In genomic region chr18:28584726-28585125, GRCh38 we compare ENCODE assay signal across 12 cellular contexts.
DNase-seq lines count a peak whose midpoint lies in the region; ATAC-seq and TF ChIP-seq lines count a peak whose summit lies in the region.
"Had no signal": no experiment of that assay in that cellular context is flagged by ENCODE, and none has a peak within 500 bp of the region (broad histone marks: within the 10 kb centered on the region; RNA-seq: fewer than 3 reads in every experiment).

No MANE protein-coding gene starts in this region.

- TF ChIP-seq CTCF in HFFc6 (IDR thresholded peaks at IDR 0.05) (peak; percentile 21; the same call in 1 of the 2 replicates), astrocyte of the spinal cord (IDR thresholded peaks at IDR 0.05; ENCODE audit: low read depth, low read length) (no peak)

- no peak for TF ChIP-seq POLR2A in erythroblast (IDR thresholded peaks at IDR 0.05; ENCODE audit: low read length)

- in situ Hi-C loops in astrocyte of the spinal cord (cut with HindIII; ENCODE audit: low sequenced_read_pairs): no loop called here

- no peaks in the 10 kb centered on the region for H3K9me3 Mint-ChIP-seq in HFFc6
- H3K9me3 Mint-ChIP-seq in stimulated activated naive CD8-positive, alpha-beta T cell treated with anti-CD3 and anti-CD28 coated beads, Interleukin-15, amount 100 ng/mL, for 72 hours: peaks cover under 1 to 13% of the 10 kb centered on the region in 2 donors
- H3K9me3 Mint-ChIP-seq: dendritic cell treated with granulocyte-macrophage colony-stimulating factor and Interleukin-4, amounts not matched to agents 40 ng/mL and 50 ng/mL, for 4 days had no signal

- no peaks in the 10 kb centered on the region for H3K36me3 Mint-ChIP-seq in HFFc6 (ENCODE audit: low read depth)

- no peak overlapping the region for H3K4me3 ChIP-seq in astrocyte of the spinal cord (ENCODE audit: low read depth, low read length)

- H3K27ac Mint-ChIP-seq in HFFc6: peak overlapping the region; percentile 79
- no peak overlapping the region for H3K27ac Mint-ChIP-seq in stimulated activated naive CD8-positive, alpha-beta T cell treated with anti-CD3 and anti-CD28 coated beads, Interleukin-15, amount 100 ng/mL, for 72 hours
- H3K27ac Mint-ChIP-seq: dendritic cell treated with granulocyte-macrophage colony-stimulating factor and Interleukin-4, amounts not matched to agents 40 ng/mL and 50 ng/mL, for 4 days had no signal

- peaks cover 64% of the 10 kb centered on the region for H3K4me1 Mint-ChIP-seq in HFFc6 (ENCODE audit: low read depth)
- H3K4me1 Mint-ChIP-seq in stimulated activated naive CD8-positive, alpha-beta T cell treated with anti-CD3 and anti-CD28 coated beads, Interleukin-15, amount 100 ng/mL, for 72 hours: no peaks in the 10 kb centered on the region

- peak overlapping the region; percentile 50 for H3K4me3 Mint-ChIP-seq in HFFc6
- H3K4me3 Mint-ChIP-seq in stimulated activated naive CD8-positive, alpha-beta T cell treated with anti-CD3 and anti-CD28 coated beads, Interleukin-15, amount 100 ng/mL, for 72 hours: no peak overlapping the region
- H3K4me3 Mint-ChIP-seq: dendritic cell treated with granulocyte-macrophage colony-stimulating factor and Interleukin-4, amounts not matched to agents 40 ng/mL and 50 ng/mL, for 4 days had no signal

- H3K27me3 Mint-ChIP-seq in HFFc6 (ENCODE audit: insufficient read depth): no peaks in the 10 kb centered on the region
- H3K27me3 Mint-ChIP-seq in stimulated activated naive CD8-positive, alpha-beta T cell treated with anti-CD3 and anti-CD28 coated beads, Interleukin-15, amount 100 ng/mL, for 72 hours: no peaks in the 10 kb centered on the region
- H3K27me3 Mint-ChIP-seq: dendritic cell treated with granulocyte-macrophage colony-stimulating factor and Interleukin-4, amounts not matched to agents 40 ng/mL and 50 ng/mL, for 4 days had no signal

- no peak for ATAC-seq in stimulated activated naive CD8-positive, alpha-beta T cell treated with anti-CD3 and anti-CD28 coated beads, Interleukin-15, amount 100 ng/mL, for 72 hours
- no peak for ATAC-seq in HG03196 (IDR thresholded peaks at IDR 0.05; ENCODE audit: unreplicated experiment)

- peak; percentile 78 for DNase-seq in A172 (ENCODE audit: low spot score)
- peak; percentile 90 for DNase-seq in HFFc6
- peak; percentile 88 for DNase-seq in astrocyte of the spinal cord (ENCODE audit: low read depth, low spot score)
- DNase-seq in islet precursor cell: peak; percentile 88
- no peak for DNase-seq in stimulated activated naive CD8-positive, alpha-beta T cell treated with anti-CD3 and anti-CD28 coated beads, Interleukin-15, amount 100 ng/mL, for 72 hours
- no peak for DNase-seq in erythroblast (lab: John Stamatoyannopoulos, UW)
- no peak for DNase-seq in hypothalamus (lab: John Stamatoyannopoulos, UW)
- DNase-seq: GF-D8, GOT3, NCI-H1436 had no signal

Comparison
In these comparisons a context has a peak if more than half of its experiments do, and no peak if none do; other contexts are left out.
1. DNase-seq: peak in A172 (single experiment), HFFc6 (single experiment), astrocyte of the spinal cord (single experiment) and islet precursor cell (single experiment); none in stimulated activated naive CD8-positive, alpha-beta T cell treated with anti-CD3 and anti-CD28 coated beads, Interleukin-15, amount 100 ng/mL, for 72 hours (0 of 2), erythroblast (0 of 2) and hypothalamus (0 of 51).